In genomic region chr4:98510757-98511517, GRCh38 we compare ENCODE assay signal across 11 cellular contexts.
DNase-seq lines count a peak whose midpoint lies in the region; ATAC-seq, FAIRE-seq and TF ChIP-seq lines count a peak whose summit lies in the region.
"Had no signal": no experiment of that assay in that cellular context is flagged by ENCODE, and none has a peak within 500 bp of the region (broad histone marks: within the 10 kb centered on the region; RNA-seq: fewer than 3 reads in every experiment).

No MANE protein-coding gene starts in this region.

- peaks cover 0 to 1% of the 10 kb centered on the region in 2 experiments for H3K36me3 ChIP-seq in keratinocyte (ENCODE audit: control insufficient read depth in 2 of 2, extremely low read depth in 1 of 2, insufficient read depth in 2 of 2, low read length in 2 of 2)
- H3K36me3 ChIP-seq in transverse colon: no peaks in the 10 kb centered on the region

- peaks cover 1% of the 10 kb centered on the region for H3K9me3 Mint-ChIP-seq in activated naive CD8-positive, alpha-beta T cell treated with anti-CD3 and anti-CD28 coated beads for 36 hours

- peak overlapping the region; percentile 39 for H3K4me2 ChIP-seq in keratinocyte (ENCODE audit: control insufficient read depth, extremely low read depth, insufficient read depth, low read depth, low read length)

- no peak overlapping the region for H3K27ac ChIP-seq in keratinocyte (ENCODE audit: control insufficient read depth, insufficient read depth, low read length)
- no peak overlapping the region for H3K27ac ChIP-seq in transverse colon
- H3K27ac ChIP-seq: VCaP had no signal

- H3K4me3 Mint-ChIP-seq in activated naive CD8-positive, alpha-beta T cell treated with anti-CD3 and anti-CD28 coated beads for 36 hours: no peak overlapping the region

- H4K20me1 ChIP-seq in keratinocyte (ENCODE audit: control insufficient read depth, extremely low read depth, insufficient read depth, low read length): no peaks in the 10 kb centered on the region

- TF ChIP-seq CTCF in keratinocyte (optimal IDR thresholded peaks at IDR 0.05 in 1 of 3, IDR thresholded peaks at IDR 0.05 in 1 of 3, conservative IDR thresholded peaks at IDR 0.05 in 1 of 3; ENCODE audit: extremely low read depth in 1 of 3, insufficient read depth in 2 of 3, low read length in 3 of 3) (no peak), transverse colon (IDR thresholded peaks at IDR 0.05) (no peak)

- DNase-seq in AML-193 (lab: John Stamatoyannopoulos, UW) (peak; percentile 22 to 28), KBM-7 (peak; percentile 46), keratinocyte (ENCODE audit: low read depth, low spot score) (no peak), NCI-H1105 treated with DMSO at 0.1 percent for 48 hours (lab: John Stamatoyannopoulos, UW) (no peak), transverse colon (no peak)
- DNase-seq in activated naive CD8-positive, alpha-beta T cell treated with anti-CD3 and anti-CD28 coated beads for 36 hours: peak; percentile 45
- no peak for DNase-seq in activated CD8-positive, alpha-beta memory T cell treated with anti-CD3 and anti-CD28 coated beads for 24 hours
- DNase-seq: effector memory CD4-positive, alpha-beta T cell; NCI-H446 treated with DMSO at 0.1 percent for 48 hours had no signal

- peaks cover 9% of the 10 kb centered on the region for H3K36me3 Mint-ChIP-seq in activated naive CD8-positive, alpha-beta T cell treated with anti-CD3 and anti-CD28 coated beads for 36 hours

- WGBS in transverse colon (ENCODE audit: low coverage in 1 of 2), 2 donors: 71 to 74% methylated on average over 6 of the region's 6 CpGs

- no peak overlapping the region for H3K4me3 ChIP-seq in keratinocyte (ENCODE audit: control insufficient read depth in 2 of 3, extremely low read depth in 1 of 3, insufficient read depth in 2 of 3, low read depth in 1 of 3, low read length in 3 of 3)
- H3K4me3 ChIP-seq in transverse colon: no peak overlapping the region

- no peak overlapping the region for H2AFZ ChIP-seq in keratinocyte (ENCODE audit: control insufficient read depth, low read length)

- H3K9me3 ChIP-seq in keratinocyte (ENCODE audit: control insufficient read depth, low read depth, low read length) (no peaks in the 10 kb centered on the region), transverse colon (no peaks in the 10 kb centered on the region)

- dilution Hi-C loops in keratinocyte (cut with MboI; ENCODE audit: extremely low pct_ligation_motif_present, low sequenced_read_pairs): no loop called here

- H3K4me1 ChIP-seq in keratinocyte (ENCODE audit: control insufficient read depth, extremely low read depth, insufficient read depth, low read length) (peaks cover 35% of the 10 kb centered on the region), transverse colon (peaks cover 0 to 6% (median 2%) of the 10 kb centered on the region in 4 donors)

- peaks cover 39% of the 10 kb centered on the region for H3K79me2 ChIP-seq in keratinocyte (ENCODE audit: control insufficient read depth, insufficient read depth, low read length)

- TF ChIP-seq EP300 in transverse colon (IDR thresholded peaks at IDR 0.05; ENCODE audit: low read depth): no peak

- TF ChIP-seq POLR2A in transverse colon (IDR thresholded peaks at IDR 0.05): no peak

- intact Hi-C loops in transverse colon (cut with DNase I; ENCODE audit: low total_unique reads): no loop called here

- no peaks in the 10 kb centered on the region for H3K27me3 Mint-ChIP-seq in activated naive CD8-positive, alpha-beta T cell treated with anti-CD3 and anti-CD28 coated beads for 36 hours

- H3K9me1 ChIP-seq in keratinocyte (ENCODE audit: control insufficient read depth, extremely low read depth, insufficient read depth, low read length): no peaks in the 10 kb centered on the region

- no peak overlapping the region for H3K9ac ChIP-seq in keratinocyte (ENCODE audit: control insufficient read depth, extremely low read depth, insufficient read depth, low read length)

- peaks cover 38% of the 10 kb centered on the region for H3K4me1 Mint-ChIP-seq in activated naive CD8-positive, alpha-beta T cell treated with anti-CD3 and anti-CD28 coated beads for 36 hours

- H3K27me3 ChIP-seq in keratinocyte (ENCODE audit: control insufficient read depth, extremely low read depth, insufficient read depth, low read length): no peaks in the 10 kb centered on the region
- no peaks in the 10 kb centered on the region for H3K27me3 ChIP-seq in transverse colon

- in situ Hi-C loops in KBM-7 (cut with MboI; ENCODE audit: low pct_unique_long_range_greater_than_20kb, low sequenced_read_pairs): no loop called here
- in situ Hi-C loops in transverse colon (cut with MboI; ENCODE audit: low pct_ligation_motif_present in 1 of 4, low pct_unique_long_range_greater_than_20kb in 1 of 4, low sequenced_read_pairs in 3 of 4): no loop called here

- peak; percentile 68 for FAIRE-seq in keratinocyte (lab: Jason Lieb, UNC)

- no peak for ATAC-seq in HG03442 (IDR thresholded peaks at IDR 0.05; ENCODE audit: unreplicated experiment)

- peak overlapping the region; percentile 28 for H3K27ac Mint-ChIP-seq in activated naive CD8-positive, alpha-beta T cell treated with anti-CD3 and anti-CD28 coated beads for 36 hours

Comparison
In these comparisons a context has a peak if more than half of its experiments do, and no peak if none do; other contexts are left out.
1. DNase-seq: peak in AML-193 (2 of 2), KBM-7 (single experiment) and activated naive CD8-positive, alpha-beta T cell treated with anti-CD3 and anti-CD28 coated beads for 36 hours (single experiment); none in keratinocyte (single experiment), NCI-H1105 treated with DMSO at 0.1 percent for 48 hours (single experiment), transverse colon (single experiment) and activated CD8-positive, alpha-beta memory T cell treated with anti-CD3 and anti-CD28 coated beads for 24 hours (single experiment).